1 cellular context compared by ENCODE assay signal in genomic region chrX:71652405-71652804, GRCh38.
TF ChIP-seq lines count a peak whose summit lies in the region.

No MANE protein-coding gene starts in this region.

TF ChIP-seq in endothelial cell of umbilical vein, 7 proteins besides CTCF, POLR2A, EP300 and RAD21 (continued from another document):
- no peak for TF ChIP-seq EZH2 (IDR thresholded peaks at IDR 0.05; ENCODE audit: borderline replicate concordance, low read depth, low read length, severe bottlenecking)
